Comparison of ENCODE assay signal across 11 cellular contexts in the genomic region with DNA sequence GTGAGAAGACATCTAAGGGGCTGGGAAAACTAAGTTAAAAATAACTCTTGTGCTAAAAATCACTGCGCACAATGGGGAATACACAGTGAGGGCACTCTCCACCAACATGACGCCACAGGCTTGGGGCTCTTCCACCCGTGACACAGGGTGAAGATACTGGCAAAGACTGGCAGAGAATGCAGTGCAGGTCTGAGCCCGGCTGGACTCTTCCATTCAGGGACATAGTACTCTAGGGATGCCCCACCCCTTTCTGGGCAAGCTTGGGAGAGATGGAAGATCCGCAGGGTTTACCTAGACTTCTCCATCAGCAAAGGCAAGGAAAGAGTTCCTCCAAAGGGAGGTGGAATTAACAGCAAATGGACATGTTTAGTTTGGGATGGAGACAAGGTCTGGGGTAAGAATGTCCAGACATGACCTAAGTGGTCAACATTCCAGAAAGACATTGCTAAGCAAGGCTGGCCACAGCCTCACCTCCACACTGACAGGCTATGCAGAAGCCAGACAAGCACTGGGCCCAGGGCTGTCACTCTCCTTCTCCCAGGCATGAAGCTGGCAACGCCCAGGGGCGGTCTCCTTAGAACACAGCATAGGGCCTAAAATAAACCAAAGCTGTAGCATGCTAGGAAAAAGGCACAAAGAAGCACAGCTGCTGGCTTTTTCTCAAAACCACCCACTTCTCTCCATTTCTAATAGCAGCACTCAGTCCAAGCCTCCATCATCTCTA. TPM values are rescaled to one million over a fixed set of nuclear protein-coding genes. Genes with fewer than 3 reads are reported as not detected.
DNase-seq lines count a peak whose midpoint lies in the region; ATAC-seq and TF ChIP-seq lines count a peak whose summit lies in the region.
"Had no signal": no experiment of that assay in that cellular context is flagged by ENCODE, and none has a peak within 500 bp of the region (broad histone marks: within the 10 kb centered on the region; RNA-seq: fewer than 3 reads in every experiment).

No MANE protein-coding gene starts in this region.

- no peak overlapping the region for H2AFZ ChIP-seq in smooth muscle cell (ENCODE audit: low read depth)

- intact Hi-C loops in CD14-positive monocyte (cut with micrococcal nuclease) = no loop called here
- intact Hi-C loops in activated CD4-positive, alpha-beta memory T cell treated with anti-CD3 and anti-CD28 coated beads for 36 hours (cut with micrococcal nuclease) = no loop called here
- intact Hi-C loops in spleen (cut with DNase I; ENCODE audit: low total_unique reads) = no loop called here

- H3K27me3 ChIP-seq in smooth muscle cell (ENCODE audit: low read depth) = no peaks in the 10 kb centered on the region
- no peaks in the 10 kb centered on the region for H3K27me3 ChIP-seq in H7 (ENCODE audit: control insufficient read depth, insufficient read depth, low read length)
- no peaks in the 10 kb centered on the region for H3K27me3 ChIP-seq in spleen (replicated peaks in 1 of 7)

- no peak overlapping the region for H3K4me3 Mint-ChIP-seq in central memory CD8-positive, alpha-beta T cell
- H3K4me3 Mint-ChIP-seq in CD14-positive monocyte = no peak overlapping the region
- H3K4me3 Mint-ChIP-seq in activated CD4-positive, alpha-beta memory T cell treated with anti-CD3 and anti-CD28 coated beads for 36 hours = no peak overlapping the region
- H3K4me3 Mint-ChIP-seq: activated naive CD8-positive, alpha-beta T cell treated with anti-CD3 and anti-CD28 coated beads for 36 hours; T-helper 1 cell treated with Interleukin-12 subunit alpha and Interleukin-12 subunit beta and Interleukin-4 antibody, amounts not matched to agents 30 μg/mL and 1 μg/mL, for 36 hours had no signal

- peaks cover 8% of the 10 kb centered on the region for H4K20me1 ChIP-seq in smooth muscle cell (ENCODE audit: low read depth)

- 80% methylated on average over 7 of the region's 7 CpGs for WGBS in smooth muscle cell (ENCODE audit: low lambda C conversion rate)
- 86 to 93% (median 91%) methylated on average over 7 of the region's 7 CpGs for WGBS in spleen, 5 donors

- POLR2A ChIA-PET in HEK293 (lab: Yijun Ruan, JAX) = interaction anchor here (0.6 kb wide), 1 partner anchor 713 kb away, joined by 5 read pairs; no protein-coding TSS in a partner anchor
- POLR2A ChIA-PET in activated CD4-positive, alpha-beta memory T cell treated with anti-CD3 and anti-CD28 coated beads for 36 hours (lab: Charles Lee) = interaction anchor here (0.7 kb wide), 1 partner anchor 16 kb away, joined by 4 read pairs; no protein-coding TSS in a partner anchor

- H3K4me1 Mint-ChIP-seq in central memory CD8-positive, alpha-beta T cell = peaks cover 74% of the 10 kb centered on the region
- peaks cover 33% of the 10 kb centered on the region for H3K4me1 Mint-ChIP-seq in CD14-positive monocyte
- H3K4me1 Mint-ChIP-seq in activated CD4-positive, alpha-beta memory T cell treated with anti-CD3 and anti-CD28 coated beads for 36 hours (ENCODE audit: low read depth) = peaks cover 50% of the 10 kb centered on the region

- H3K36me3 Mint-ChIP-seq in central memory CD8-positive, alpha-beta T cell (ENCODE audit: insufficient read depth) = peaks cover 13% of the 10 kb centered on the region
- peaks cover 60 to 75% of the 10 kb centered on the region in 2 donors for H3K36me3 Mint-ChIP-seq in CD14-positive monocyte
- peaks cover 32% of the 10 kb centered on the region for H3K36me3 Mint-ChIP-seq in activated CD4-positive, alpha-beta memory T cell treated with anti-CD3 and anti-CD28 coated beads for 36 hours

- no peaks in the 10 kb centered on the region for H3K9me3 Mint-ChIP-seq in central memory CD8-positive, alpha-beta T cell
- H3K9me3 Mint-ChIP-seq in CD14-positive monocyte = peaks cover 0 to 3% (median 0%) of the 10 kb centered on the region in 7 donors
- no peaks in the 10 kb centered on the region for H3K9me3 Mint-ChIP-seq in activated CD4-positive, alpha-beta memory T cell treated with anti-CD3 and anti-CD28 coated beads for 36 hours
- H3K9me3 Mint-ChIP-seq: activated naive CD8-positive, alpha-beta T cell treated with anti-CD3 and anti-CD28 coated beads for 36 hours; T-helper 1 cell treated with Interleukin-12 subunit alpha and Interleukin-12 subunit beta and Interleukin-4 antibody, amounts not matched to agents 30 μg/mL and 1 μg/mL, for 36 hours had no signal

- peak overlapping the region; percentile 50 for H3K4me2 ChIP-seq in smooth muscle cell

- no peak for ATAC-seq in central memory CD8-positive, alpha-beta T cell (replicated peaks; ENCODE audit: extremely low read depth, poor library complexity, severe bottlenecking)

- H3K4me1 ChIP-seq in HEK293 (ENCODE audit: control insufficient read depth, insufficient read depth, low read length) = no peaks in the 10 kb centered on the region
- H3K4me1 ChIP-seq in smooth muscle cell (ENCODE audit: low read depth) = peaks cover 35% of the 10 kb centered on the region
- H3K4me1 ChIP-seq in spleen = peaks cover 0 to 69% (median 36%) of the 10 kb centered on the region in 6 donors

- no peak for DNase-seq in central memory CD8-positive, alpha-beta T cell (ENCODE audit: low spot score in 2 of 2)
- DNase-seq in kidney tubule cell (ENCODE audit: low spot score) (peak; percentile 66), smooth muscle cell (lab: John Stamatoyannopoulos, UW; ENCODE audit: unreplicated experiment) (no peak), CD14-positive monocyte (ENCODE audit: low spot score) (no peak), H7 (no peak), spleen (no peak)
- no peak for DNase-seq in activated CD4-positive, alpha-beta memory T cell treated with anti-CD3 and anti-CD28 coated beads for 36 hours
- DNase-seq: activated naive CD8-positive, alpha-beta T cell treated with anti-CD3 and anti-CD28 coated beads for 36 hours; stimulated activated CD8-positive, alpha-beta memory T cell treated with anti-CD3 and anti-CD28 coated beads, Interleukin-4, amount 100 ng/mL, for 48 hours had no signal

- H3K27ac ChIP-seq in HEK293 (ENCODE audit: extremely low read depth, low read depth, low read length) (no peak overlapping the region), smooth muscle cell (ENCODE audit: low read depth) (peak overlapping the region; percentile 82), spleen (peak overlapping the region in 1 of 8 donors; percentile 25)

- H3K9me3 ChIP-seq in HEK293 (ENCODE audit: control insufficient read depth, insufficient read depth, low read depth, low read length) (no peaks in the 10 kb centered on the region), smooth muscle cell (replicated peaks; ENCODE audit: low read depth) (no peaks in the 10 kb centered on the region), spleen (no peaks in the 10 kb centered on the region)

- TF ChIP-seq POLR2A in spleen (IDR thresholded peaks at IDR 0.05) = no peak

- H3K9ac ChIP-seq in smooth muscle cell (ENCODE audit: low read depth) = peak overlapping the region; percentile 13

- CTCF ChIA-PET in HEK293 (lab: Yijun Ruan, JAX) = interaction anchor here (0.6 to 1.2 kb wide), 2 partner anchors 11 to 379 kb away, joined by 3 to 9 read pairs; no protein-coding TSS in a partner anchor
- CTCF ChIA-PET in activated CD4-positive, alpha-beta memory T cell treated with anti-CD3 and anti-CD28 coated beads for 36 hours (lab: Charles Lee) = interaction anchor here (1.3 to 3.2 kb wide), 2 partner anchors 11 to 42 kb away, joined by 4 to 21 read pairs; no protein-coding TSS in a partner anchor

- peak overlapping the region; percentile 8 for H3K27ac Mint-ChIP-seq in central memory CD8-positive, alpha-beta T cell (ENCODE audit: low read depth)
- peak overlapping the region in 3 of 7 donors; percentile 8 to 70 (median 60) for H3K27ac Mint-ChIP-seq in CD14-positive monocyte
- no peak overlapping the region for H3K27ac Mint-ChIP-seq in activated CD4-positive, alpha-beta memory T cell treated with anti-CD3 and anti-CD28 coated beads for 36 hours
- H3K27ac Mint-ChIP-seq: activated naive CD8-positive, alpha-beta T cell treated with anti-CD3 and anti-CD28 coated beads for 36 hours had no signal

- H3K79me2 ChIP-seq in smooth muscle cell (ENCODE audit: low read depth) = peaks cover 39% of the 10 kb centered on the region

- no peak for TF ChIP-seq CTCF in HEK293 (tag by site-specific recombination; IDR thresholded peaks at IDR 0.05)
- no peak for TF ChIP-seq CTCF in smooth muscle cell (IDR thresholded peaks at IDR 0.05; ENCODE audit: borderline replicate concordance, insufficient read depth, poor library complexity, severe bottlenecking)
- TF ChIP-seq CTCF in CD14-positive monocyte (IDR thresholded peaks at IDR 0.05) = no peak
- no peak for TF ChIP-seq CTCF in spleen (IDR thresholded peaks at IDR 0.05 in 8 of 11, conservative IDR thresholded peaks at IDR 0.05 in 3 of 11)

- H3K4me3 ChIP-seq in HEK293 (ENCODE audit: low read depth, low read length) (no peak overlapping the region), smooth muscle cell (no peak overlapping the region), H7 (ENCODE audit: insufficient read depth, low read depth, low read length) (no peak overlapping the region), spleen (no peak overlapping the region)

- no peaks in the 10 kb centered on the region for H3K27me3 Mint-ChIP-seq in central memory CD8-positive, alpha-beta T cell
- no peaks in the 10 kb centered on the region for H3K27me3 Mint-ChIP-seq in CD14-positive monocyte (ENCODE audit: low read depth in 3 of 3)
- no peaks in the 10 kb centered on the region for H3K27me3 Mint-ChIP-seq in activated CD4-positive, alpha-beta memory T cell treated with anti-CD3 and anti-CD28 coated beads for 36 hours
- H3K27me3 Mint-ChIP-seq: activated naive CD8-positive, alpha-beta T cell treated with anti-CD3 and anti-CD28 coated beads for 36 hours had no signal

- H3K36me3 ChIP-seq in HEK293 (ENCODE audit: control insufficient read depth in 2 of 2, insufficient read depth in 1 of 2, low read length in 2 of 2) (peaks cover 0 to 37% of the 10 kb centered on the region in 2 experiments; a peak in 1 of 3 replicates), smooth muscle cell (ENCODE audit: low read depth) (no peaks in the 10 kb centered on the region), H7 (replicated peaks; ENCODE audit: control insufficient read depth, insufficient read depth, low read length) (peaks cover 3% of the 10 kb centered on the region), spleen (peaks cover 0 to 75% (median 15%) of the 10 kb centered on the region in 6 donors)

- H3F3A ChIP-seq in smooth muscle cell (ENCODE audit: low read depth) = peaks cover 15% of the 10 kb centered on the region

RNA-seq across cellular contexts. Expression of a gene that starts 28.1 kb away (rescaled TPM):
- total RNA-seq in smooth muscle cell (115 and 147 TPM in 2 replicates), spleen (10 to 100 TPM; 51.0 to 97.1 (median 64.8) TPM)
- polyA plus RNA-seq in smooth muscle cell (63.0 and 64.3 TPM in 2 replicates), CD14-positive monocyte (10 to 100 TPM; 32.1 to 38.4 TPM), spleen (10 to 100 TPM; 23.1 to 29.5 (median 26.2) TPM)
- 10 to 100 TPM; 66.4 to 66.6 TPM for total RNA-seq in activated CD4-positive, alpha-beta memory T cell treated with anti-CD3 and anti-CD28 coated beads for 36 hours
- total RNA-seq in H7 (2014; rRNA removed; shearing (Covaris generic)) = 68.9 and 69.8 TPM in 2 replicates
